ENCODE assay signal across 13 cellular contexts in the genomic region with DNA sequence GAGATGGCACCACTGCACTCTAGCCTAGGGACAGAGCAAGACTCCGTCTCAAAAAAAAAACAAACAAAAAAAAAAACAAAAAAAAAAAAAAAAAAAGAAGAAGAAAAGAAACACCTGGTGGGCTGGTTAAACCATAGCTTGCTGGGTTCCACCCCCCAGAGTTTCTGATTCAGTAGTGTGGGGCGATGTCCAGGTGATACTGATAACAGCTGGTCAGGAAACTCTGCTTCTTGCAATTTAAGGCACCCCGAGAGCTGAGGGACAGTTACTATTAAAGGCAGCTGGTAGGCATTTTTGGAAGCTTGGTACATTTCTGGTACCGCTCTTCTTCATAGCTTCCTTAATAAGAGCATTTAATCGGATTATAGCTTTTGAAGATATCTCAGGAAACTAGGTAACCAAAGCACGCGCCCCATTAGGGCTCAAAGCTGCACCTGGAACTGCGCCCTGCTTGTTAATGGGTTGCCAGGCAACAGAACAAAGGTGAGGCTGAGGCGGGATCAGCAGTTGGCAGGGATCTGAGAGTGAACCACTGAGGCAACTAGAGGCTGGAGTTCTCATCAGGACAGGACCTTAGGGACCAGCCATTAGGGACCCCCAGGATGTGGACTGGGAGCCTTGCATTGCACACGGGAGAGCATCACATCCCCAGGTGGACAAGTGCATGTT. TPM values are rescaled to one million over a fixed set of nuclear protein-coding genes. Genes with fewer than 3 reads are reported as not detected.
DNase-seq lines count a peak whose midpoint lies in the region; ATAC-seq and TF ChIP-seq lines count a peak whose summit lies in the region.
"Had no signal": no experiment of that assay in that cellular context is flagged by ENCODE, and none has a peak within 500 bp of the region (broad histone marks: within the 10 kb centered on the region; RNA-seq: fewer than 3 reads in every experiment).

No MANE protein-coding gene starts in this region.

- no peak overlapping the region for H3K4me2 ChIP-seq in mammary epithelial cell (ENCODE audit: insufficient read depth, low read depth, low read length)

- H3K27me3 ChIP-seq in mammary epithelial cell (ENCODE audit: insufficient read depth, low read length) (no peaks in the 10 kb centered on the region), prostate gland (replicated peaks; ENCODE audit: insufficient read depth) (no peaks in the 10 kb centered on the region), uterus (no peaks in the 10 kb centered on the region)

- H3K27me3 Mint-ChIP-seq in activated CD8-positive, alpha-beta T cell treated with anti-CD3 and anti-CD28 coated beads for 36 hours = peaks cover 15% of the 10 kb centered on the region
- H3K27me3 Mint-ChIP-seq in T-helper 17 cell = peaks cover 37% of the 10 kb centered on the region

- H2AFZ ChIP-seq in mammary epithelial cell (ENCODE audit: low read depth, low read length) = no peak overlapping the region

- H3K9me3 Mint-ChIP-seq in activated CD8-positive, alpha-beta T cell treated with anti-CD3 and anti-CD28 coated beads for 36 hours = no peaks in the 10 kb centered on the region
- H3K9me3 Mint-ChIP-seq: activated T-cell treated with anti-CD3 and anti-CD28 coated beads, Interleukin-2, amount 50 U/mL, for 24 hours had no signal

- no peak overlapping the region for H3K4me3 Mint-ChIP-seq in activated CD8-positive, alpha-beta T cell treated with anti-CD3 and anti-CD28 coated beads for 36 hours
- no peak overlapping the region for H3K4me3 Mint-ChIP-seq in T-helper 17 cell
- H3K4me3 Mint-ChIP-seq: activated T-cell treated with anti-CD3 and anti-CD28 coated beads, Interleukin-2, amount 50 U/mL, for 24 hours had no signal

- H3K4me3 ChIP-seq in mammary epithelial cell (replicated peaks in 1 of 3; ENCODE audit: insufficient read depth in 1 of 3, low read depth in 2 of 3, low read length in 3 of 3) (no peak overlapping the region), prostate gland (no peak overlapping the region), uterus (no peak overlapping the region)

- in situ Hi-C loops in mammary epithelial cell (cut with MboI; ENCODE audit: low sequenced_read_pairs in 2 of 2) = no loop called here

- H3K79me2 ChIP-seq in mammary epithelial cell (ENCODE audit: insufficient read depth, low read length) = no peaks in the 10 kb centered on the region

- H3K27ac ChIP-seq in mammary epithelial cell (ENCODE audit: insufficient read depth, low read depth, low read length) = no peak overlapping the region
- H3K27ac ChIP-seq in prostate gland = no peak overlapping the region
- no peak overlapping the region for H3K27ac ChIP-seq in uterus

- 32% methylated on average over 9 of the region's 10 CpGs for WGBS in mammary epithelial cell (ENCODE audit: low coverage, missing lambda C conversion rate)
- WGBS in prostate gland = 34% methylated on average over 10 of the region's 10 CpGs

- CTCF ChIA-PET in mammary epithelial cell (lab: Charles Lee; ENCODE audit: low non-redundant PET) = no interaction called here
- CTCF ChIA-PET in activated CD8-positive, alpha-beta T cell treated with anti-CD3 and anti-CD28 coated beads for 36 hours (lab: Charles Lee) = no interaction called here

- no peak for ATAC-seq in activated CD8-positive, alpha-beta T cell treated with anti-CD3 and anti-CD28 coated beads for 36 hours
- ATAC-seq in T-helper 17 cell (no peak), HG02938 (IDR thresholded peaks at IDR 0.05; ENCODE audit: unreplicated experiment) (no peak)
- ATAC-seq: stimulated activated naive CD8-positive, alpha-beta T cell treated with anti-CD3 and anti-CD28 coated beads, Interleukin-15, Interleukin-2, amounts not matched to agents 100 U/mL and 50 U/mL, for 24 hours had no signal

- intact Hi-C loops in mammary epithelial cell (cut with micrococcal nuclease) = no loop called here
- intact Hi-C loops in prostate gland (cut with DNase I) = no loop called here
- intact Hi-C loops in activated CD8-positive, alpha-beta T cell treated with anti-CD3 and anti-CD28 coated beads for 36 hours (cut with micrococcal nuclease) = loop anchor here (5.0 kb wide), 1 partner anchor 603 kb away; no protein-coding TSS in a partner anchor
- intact Hi-C loops in uterus (cut with DNase I; ENCODE audit: low total_unique reads) = no loop called here

- POLR2A ChIA-PET in activated CD8-positive, alpha-beta T cell treated with anti-CD3 and anti-CD28 coated beads for 36 hours (lab: Charles Lee) = no interaction called here

- H3K36me3 ChIP-seq in mammary epithelial cell (ENCODE audit: insufficient read depth, low read length) (no peaks in the 10 kb centered on the region), prostate gland (no peaks in the 10 kb centered on the region), uterus (no peaks in the 10 kb centered on the region)

- no TSS peak for BruUV-seq in mammary epithelial cell (replicated peaks; lab: Mats Ljungman, UMichigan)

- DNase-seq in NCI-H1092 (lab: John Stamatoyannopoulos, UW) = peak; percentile 88
- DNase-seq in NCI-H2171 treated with DMSO at 0.1 percent for 48 hours (lab: John Stamatoyannopoulos, UW) = peak; percentile 96
- DNase-seq in mammary epithelial cell = peak; percentile 28
- DNase-seq in prostate gland (ENCODE audit: low spot score) = peak; percentile 68
- DNase-seq in activated CD8-positive, alpha-beta T cell treated with anti-CD3 and anti-CD28 coated beads for 36 hours = no peak
- no peak for DNase-seq in T-helper 17 cell
- DNase-seq in uterus = no peak
- DNase-seq: activated CD4-positive, CD25-positive, alpha-beta regulatory T cell treated with anti-CD3 and anti-CD28 coated beads, Interleukin-2, amount 50 U/mL, for 72 hours; activated T-cell treated with anti-CD3 and anti-CD28 coated beads, Interleukin-2, amount 50 U/mL, for 24 hours; C1 segment of cervical spinal cord; Karpas-422; stimulated activated naive CD8-positive, alpha-beta T cell treated with anti-CD3 and anti-CD28 coated beads, Interleukin-15, Interleukin-2, amounts not matched to agents 100 U/mL and 50 U/mL, for 24 hours had no signal

- dilution Hi-C loops in mammary epithelial cell (cut with HindIII; ENCODE audit: low sequenced_read_pairs) = no loop called here

- H3K9me3 ChIP-seq in mammary epithelial cell (replicated peaks; ENCODE audit: insufficient read depth, low read length) (peaks cover 7% of the 10 kb centered on the region), prostate gland (no peaks in the 10 kb centered on the region), T-helper 17 cell (ENCODE audit: control insufficient read depth, low read length, poor library complexity, severe bottlenecking) (no peaks in the 10 kb centered on the region), uterus (no peaks in the 10 kb centered on the region)

- H4K20me1 ChIP-seq in mammary epithelial cell (ENCODE audit: insufficient read depth, low read length) = no peaks in the 10 kb centered on the region

- H3K36me3 Mint-ChIP-seq in activated CD8-positive, alpha-beta T cell treated with anti-CD3 and anti-CD28 coated beads for 36 hours (ENCODE audit: low read depth) = no peaks in the 10 kb centered on the region
- peaks cover 5% of the 10 kb centered on the region for H3K36me3 Mint-ChIP-seq in T-helper 17 cell (ENCODE audit: low read depth)

- TF ChIP-seq POLR2A in prostate gland (IDR thresholded peaks at IDR 0.05) (no peak), uterus (IDR thresholded peaks at IDR 0.05) (no peak)

- no peak for TF ChIP-seq CTCF in mammary epithelial cell (conservative IDR thresholded peaks at IDR 0.05 in 1 of 2, IDR thresholded peaks at IDR 0.05 in 1 of 2; ENCODE audit: extremely low read depth in 1 of 2, insufficient read depth in 1 of 2, low read depth in 1 of 2, low read length in 2 of 2)
- no peak for TF ChIP-seq CTCF in prostate gland (IDR thresholded peaks at IDR 0.05)
- TF ChIP-seq CTCF in activated CD8-positive, alpha-beta T cell treated with anti-CD3 and anti-CD28 coated beads for 36 hours (IDR thresholded peaks at IDR 0.05) = no peak
- TF ChIP-seq CTCF in uterus (IDR thresholded peaks at IDR 0.05) = no peak

- no peak overlapping the region for H3K9ac ChIP-seq in mammary epithelial cell (ENCODE audit: insufficient read depth, low read length)

- H3K4me1 ChIP-seq in mammary epithelial cell (ENCODE audit: insufficient read depth, low read length) (no peaks in the 10 kb centered on the region), prostate gland (replicated peaks) (no peaks in the 10 kb centered on the region), uterus (no peaks in the 10 kb centered on the region)

- H3K4me1 Mint-ChIP-seq in activated CD8-positive, alpha-beta T cell treated with anti-CD3 and anti-CD28 coated beads for 36 hours (ENCODE audit: low read depth) = no peaks in the 10 kb centered on the region
- no peaks in the 10 kb centered on the region for H3K4me1 Mint-ChIP-seq in T-helper 17 cell

- no peak overlapping the region for H3K27ac Mint-ChIP-seq in activated CD8-positive, alpha-beta T cell treated with anti-CD3 and anti-CD28 coated beads for 36 hours
- H3K27ac Mint-ChIP-seq in T-helper 17 cell = no peak overlapping the region
- H3K27ac Mint-ChIP-seq: activated T-cell treated with anti-CD3 and anti-CD28 coated beads, Interleukin-2, amount 50 U/mL, for 24 hours had no signal

RNA-seq across cellular contexts. Expression of a gene that starts 6.5 kb away (rescaled TPM):
- total RNA-seq in mammary epithelial cell (10 to 100 TPM in 1 of 2 donors, 1 to 10 TPM in 1; 4.0 to 24.5 TPM), prostate gland (10 to 100 TPM in 1 of 2 donors, 1 to 10 TPM in 1; 4.8 to 13.2 TPM), T-helper 17 cell (under 1 TPM; 0.12 to 0.13 TPM), uterus (10 to 100 TPM in 2 of 4 donors, 1 to 10 TPM in 1, under 1 TPM in 1; under 0.01 to 16.2 (median 7.2) TPM)
- polyA plus RNA-seq in mammary epithelial cell = 0.12 TPM
- 0.10 TPM for polyA minus RNA-seq in mammary epithelial cell
- total RNA-seq in activated CD8-positive, alpha-beta T cell treated with anti-CD3 and anti-CD28 coated beads for 36 hours = under 1 TPM; 0.25 to 0.78 TPM

Comparison
In these comparisons a context has a peak if more than half of its experiments do, and no peak if none do; other contexts are left out.
1. DNase-seq: peak in NCI-H1092 (single experiment), NCI-H2171 treated with DMSO at 0.1 percent for 48 hours (single experiment), mammary epithelial cell (single experiment) and prostate gland (single experiment); none in activated CD8-positive, alpha-beta T cell treated with anti-CD3 and anti-CD28 coated beads for 36 hours (single experiment), T-helper 17 cell (0 of 3) and uterus (0 of 2).